In the genomic region with DNA sequence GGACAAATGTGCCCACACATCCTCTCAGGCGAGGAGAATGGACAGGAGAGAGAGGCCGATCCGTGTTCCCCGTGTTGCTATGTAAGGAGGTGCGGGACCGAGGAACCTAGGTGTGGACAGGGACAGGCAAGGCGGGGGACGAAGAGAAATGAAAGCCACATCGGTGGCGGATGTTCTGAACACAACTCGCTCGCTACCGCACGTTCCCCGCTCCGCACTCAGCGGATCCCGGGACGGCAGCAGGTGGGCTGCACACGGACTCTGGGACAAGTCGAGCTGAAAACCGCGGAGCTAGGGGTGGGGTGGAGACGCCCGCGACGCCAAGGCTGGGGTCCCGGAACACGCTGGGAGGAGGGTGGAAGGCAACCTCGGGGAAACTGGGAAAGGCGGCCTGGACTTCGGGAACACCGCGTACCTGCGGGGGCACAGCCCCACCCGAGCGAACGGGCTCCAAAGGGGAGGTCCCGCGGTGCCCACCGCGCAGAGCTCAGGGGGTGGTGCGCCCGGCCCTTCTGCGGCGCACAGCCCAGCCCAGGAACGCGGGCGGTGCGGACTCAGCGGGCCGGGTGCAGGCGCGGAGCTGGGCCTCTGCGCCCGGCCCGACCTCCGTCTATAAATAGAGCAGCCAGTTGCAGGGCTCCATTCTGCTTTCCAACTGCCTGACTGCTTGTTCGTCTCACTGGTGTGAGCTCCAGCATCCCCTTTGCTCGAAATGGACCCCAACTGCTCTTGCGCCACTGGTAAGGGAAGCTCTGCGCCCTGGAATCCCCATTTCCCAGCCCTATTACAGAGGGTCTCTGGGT, we compare ENCODE assay signal across 8 cellular contexts. TPM values are rescaled to one million over a fixed set of nuclear protein-coding genes. Genes with fewer than 3 reads are reported as not detected.
DNase-seq lines count a peak whose midpoint lies in the region; ATAC-seq and TF ChIP-seq lines count a peak whose summit lies in the region.

Gene MT1E, plus strand, starts transcription at position 642 of the 803 bp plus-strand sequence. Its CDS starts 71 bp downstream, at position 713.

- H3K9me3 ChIP-seq in heart left ventricle (no peaks in the 10 kb centered on the region), Karpas-422 (ENCODE audit: low read length) (no peaks in the 10 kb centered on the region)

- H3K27ac Mint-ChIP-seq in GM23338 (no peak within 1 kb of the TSS), osteocyte (ENCODE audit: unreplicated experiment) (peak within 1 kb of the TSS; percentile 83)

- no peak for TF ChIP-seq CTCF in GM23338 (conservative IDR thresholded peaks at IDR 0.05; ENCODE audit: low read depth in 2 of 2)
- TF ChIP-seq CTCF in heart left ventricle (IDR thresholded peaks at IDR 0.05) = no peak
- TF ChIP-seq CTCF in osteocyte (IDR thresholded peaks at IDR 0.05) = no peak

- ATAC-seq in GM23338 (peak; percentile 86), heart left ventricle (peak; percentile 88 to 94 (median 91))

- peaks cover 2% of the 10 kb centered on the region; the same call in 1 of the 2 replicates for H4K20me1 ChIP-seq in GM23338 (replicated peaks; ENCODE audit: insufficient read depth)
- no peaks in the 10 kb centered on the region for H4K20me1 ChIP-seq in Karpas-422 (ENCODE audit: insufficient read depth, low read depth, low read length)

- H3K4me1 ChIP-seq in GM23338 (ENCODE audit: insufficient read depth) = peaks cover 37% of the 10 kb centered on the region
- H3K4me1 ChIP-seq in heart left ventricle = peaks cover 0 to 30% (median 14%) of the 10 kb centered on the region in 12 donors
- H3K4me1 ChIP-seq in Karpas-422 (ENCODE audit: low read length) = peaks cover 44% of the 10 kb centered on the region

- H3K27me3 Mint-ChIP-seq in GM23338 (ENCODE audit: insufficient read depth, low read depth, poor library complexity) = peaks cover 88% of the 10 kb centered on the region
- H3K27me3 Mint-ChIP-seq in osteocyte (ENCODE audit: unreplicated experiment) = no peaks in the 10 kb centered on the region

- H3K79me2 ChIP-seq in GM23338 (replicated peaks; ENCODE audit: insufficient read depth) (no peaks in the 10 kb centered on the region), Karpas-422 (ENCODE audit: low read length) (no peaks in the 10 kb centered on the region)

- H3K4me3 Mint-ChIP-seq in GM23338 (peak within 1 kb of the TSS; percentile 82), osteocyte (ENCODE audit: unreplicated experiment) (peak within 1 kb of the TSS; percentile 79)

- H3K27ac ChIP-seq in GM23338 (ENCODE audit: low read depth) (no peak within 1 kb of the TSS), adipose tissue (ENCODE audit: low read depth, low read length) (peak within 1 kb of the TSS; percentile 87), heart left ventricle (peak within 1 kb of the TSS; percentile 81 to 99 (median 96)), Karpas-422 (ENCODE audit: low read length) (no peak within 1 kb of the TSS)

- 0 out of 2 replicates have a peak, but pooled peaks cover 8% of the 10 kb centered on the region for H3F3A ChIP-seq in GM23338 (replicated peaks; ENCODE audit: low read depth)

- H3K4me3 ChIP-seq in GM23338 (peak within 1 kb of the TSS; percentile 63), heart left ventricle (peak within 1 kb of the TSS; percentile 56 to 95 (median 70)), Karpas-422 (ENCODE audit: low read length) (no peak within 1 kb of the TSS)

- 1 to 2% (median 2%) methylated on average over 60 to 62 of the region's 62 CpGs for WGBS in adipose tissue, 3 donors
- WGBS in heart left ventricle, 4 donors = 2 to 4% (median 2%) methylated on average over 35 to 62 of the region's 62 CpGs

- intact Hi-C loops in heart left ventricle (cut with DNase I) = loop anchor here in 3 of 10 donors (1.0 to 5.0 kb wide), 3 partner anchors 16 to 57 kb away; partner anchors contain the start of genes MT2A (in 2 of the 3) and MT1X (in 1 of the 3)

- H3K27me3 ChIP-seq in GM23338 (ENCODE audit: insufficient read depth) = peaks cover 100% of the 10 kb centered on the region
- H3K27me3 ChIP-seq in heart left ventricle = no peaks in the 10 kb centered on the region
- H3K27me3 ChIP-seq in Karpas-422 (ENCODE audit: low read length) = no peaks in the 10 kb centered on the region

- peak within 1 kb of the TSS; percentile 98 for H2AFZ ChIP-seq in GM23338
- no peak within 1 kb of the TSS for H2AFZ ChIP-seq in Karpas-422 (ENCODE audit: low read length)

- DNase-seq in AG08395 (ENCODE audit: low spot score) = peak; percentile 87
- peak; percentile 81 for DNase-seq in GM23338 (ENCODE audit: low spot score)
- DNase-seq in NOMO-1 treated with dmso at 0.1 percent for 144 hours (lab: John Stamatoyannopoulos, UW; ENCODE audit: unreplicated experiment) = peak; percentile 95
- DNase-seq in heart left ventricle = peak; percentile 82 to 90 (median 90)
- no peak for DNase-seq in osteocyte (ENCODE audit: extremely low spot score, unreplicated experiment)
- DNase-seq in ureter (ENCODE audit: low spot score) = peak; percentile 74
- DNase-seq in Karpas-422 = no peak

- H3K9ac ChIP-seq in Karpas-422 (ENCODE audit: low read length) = no peak within 1 kb of the TSS

- no peaks in the 10 kb centered on the region for H3K36me3 ChIP-seq in GM23338 (ENCODE audit: insufficient read depth)
- H3K36me3 ChIP-seq in heart left ventricle = no peaks in the 10 kb centered on the region
- no peaks in the 10 kb centered on the region for H3K36me3 ChIP-seq in Karpas-422 (ENCODE audit: insufficient read depth, low read length)

- H3K9me3 Mint-ChIP-seq in GM23338 (peaks cover 11% of the 10 kb centered on the region; the same call in 1 of the 3 replicates), osteocyte (ENCODE audit: unreplicated experiment) (no peaks in the 10 kb centered on the region)

- H3K4me2 ChIP-seq in GM23338 (peak within 1 kb of the TSS; percentile 84), Karpas-422 (ENCODE audit: low read depth, low read length, poor library complexity, severe bottlenecking) (no peak within 1 kb of the TSS)

- H3K9me2 ChIP-seq in GM23338 (ENCODE audit: insufficient read depth) (no peaks in the 10 kb centered on the region; the same call in 1 of the 2 replicates), Karpas-422 (replicated peaks; ENCODE audit: insufficient read depth, low read length) (no peaks in the 10 kb centered on the region)

- peaks cover 14% of the 10 kb centered on the region; the same call in 1 of the 3 replicates for H3K36me3 Mint-ChIP-seq in GM23338 (ENCODE audit: low read depth)
- no peaks in the 10 kb centered on the region for H3K36me3 Mint-ChIP-seq in osteocyte (ENCODE audit: unreplicated experiment)

- H3K4me1 Mint-ChIP-seq in GM23338 (peaks cover 41% of the 10 kb centered on the region), osteocyte (ENCODE audit: unreplicated experiment) (peaks cover 34% of the 10 kb centered on the region)

- peak in 1 of 2 donors; percentile 90 for TF ChIP-seq POLR2A in heart left ventricle (IDR thresholded peaks at IDR 0.05)

TF ChIP-seq in GM23338, 12 proteins besides CTCF, POLR2A, EP300 and RAD21 (continues in another document):
- TF ChIP-seq JUNB (IDR thresholded peaks at IDR 0.05; ENCODE audit: unreplicated experiment) (no peak), POLR2AphosphoS5 (IDR thresholded peaks at IDR 0.05; ENCODE audit: low read depth) (peak; percentile 80), EZH2 (IDR thresholded peaks at IDR 0.05; ENCODE audit: low read depth, unreplicated experiment) (peak; percentile 51), EZH2phosphoT487 (IDR thresholded peaks at IDR 0.05; ENCODE audit: unreplicated experiment) (peak; percentile 52), ZNF331 (CRISPR knock-in tag; IDR thresholded peaks at IDR 0.05; ENCODE audit: low read depth) (no peak)
- TF ChIP-seq, protein P1, sequence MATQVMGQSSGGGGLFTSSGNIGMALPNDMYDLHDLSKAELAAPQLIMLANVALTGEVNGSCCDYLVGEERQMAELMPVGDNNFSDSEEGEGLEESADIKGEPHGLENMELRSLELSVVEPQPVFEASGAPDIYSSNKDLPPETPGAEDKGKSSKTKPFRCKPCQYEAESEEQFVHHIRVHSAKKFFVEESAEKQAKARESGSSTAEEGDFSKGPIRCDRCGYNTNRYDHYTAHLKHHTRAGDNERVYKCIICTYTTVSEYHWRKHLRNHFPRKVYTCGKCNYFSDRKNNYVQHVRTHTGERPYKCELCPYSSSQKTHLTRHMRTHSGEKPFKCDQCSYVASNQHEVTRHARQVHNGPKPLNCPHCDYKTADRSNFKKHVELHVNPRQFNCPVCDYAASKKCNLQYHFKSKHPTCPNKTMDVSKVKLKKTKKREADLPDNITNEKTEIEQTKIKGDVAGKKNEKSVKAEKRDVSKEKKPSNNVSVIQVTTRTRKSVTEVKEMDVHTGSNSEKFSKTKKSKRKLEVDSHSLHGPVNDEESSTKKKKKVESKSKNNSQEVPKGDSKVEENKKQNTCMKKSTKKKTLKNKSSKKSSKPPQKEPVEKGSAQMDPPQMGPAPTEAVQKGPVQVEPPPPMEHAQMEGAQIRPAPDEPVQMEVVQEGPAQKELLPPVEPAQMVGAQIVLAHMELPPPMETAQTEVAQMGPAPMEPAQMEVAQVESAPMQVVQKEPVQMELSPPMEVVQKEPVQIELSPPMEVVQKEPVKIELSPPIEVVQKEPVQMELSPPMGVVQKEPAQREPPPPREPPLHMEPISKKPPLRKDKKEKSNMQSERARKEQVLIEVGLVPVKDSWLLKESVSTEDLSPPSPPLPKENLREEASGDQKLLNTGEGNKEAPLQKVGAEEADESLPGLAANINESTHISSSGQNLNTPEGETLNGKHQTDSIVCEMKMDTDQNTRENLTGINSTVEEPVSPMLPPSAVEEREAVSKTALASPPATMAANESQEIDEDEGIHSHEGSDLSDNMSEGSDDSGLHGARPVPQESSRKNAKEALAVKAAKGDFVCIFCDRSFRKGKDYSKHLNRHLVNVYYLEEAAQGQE (IDR thresholded peaks at IDR 0.05; ENCODE audit: unreplicated experiment) = no peak

RNA-seq across cellular contexts. Expression of gene MT1E, which starts in this region (rescaled TPM):
- total RNA-seq in GM23338 (2014; rRNA removed; shearing (Covaris generic)) = 13.9 and 31.0 TPM in 2 replicates
- polyA plus RNA-seq in GM23338 (2016; fragmentation: Nextera tagmentation; extraction: Ambion mirVana) = 121 and 133 TPM in 2 replicates
- polyA plus RNA-seq in adipose tissue = 1,000 to 10,000 TPM in 2 of 3 donors, 100 to 1,000 TPM in 1; 256 to 2,506 (median 1,432) TPM
- total RNA-seq in heart left ventricle = 100 to 1,000 TPM in 5 of 9 donors, 10 to 100 TPM in 4; 64.8 to 192 (median 103) TPM
- polyA plus RNA-seq in heart left ventricle = 100 to 1,000 TPM in 1 of 2 donors, 10 to 100 TPM in 1; 33.3 to 172 TPM
- total RNA-seq in osteocyte = 37.5 and 43.6 TPM in 2 replicates
- 98.7 TPM for total RNA-seq in ureter
- total RNA-seq in Karpas-422 (2014; rRNA removed; shearing (Covaris generic); ENCODE audit: low replicate concordance) = not detected in 2 replicates

Comparison
In these comparisons a context has a peak if more than half of its experiments do, and no peak if none do; other contexts are left out.
1. RNA of gene MT1E (total RNA-seq): 64.8 to 192 TPM in heart left ventricle, 98.7 TPM in ureter (single experiment), 37.5 to 43.6 TPM in osteocyte and 13.9 to 31.0 TPM in GM23338; not detected in Karpas-422; every median in the first group is over 10 times any median in the second.
2. DNase-seq: peak in AG08395 (single experiment), GM23338 (single experiment), NOMO-1 treated with dmso at 0.1 percent for 144 hours (single experiment), heart left ventricle (5 of 5) and ureter (single experiment); none in osteocyte (single experiment) and Karpas-422 (single experiment).
3. H3K27ac ChIP-seq: peak in adipose tissue (single experiment) and heart left ventricle (12 of 12); none in GM23338 (single experiment) and Karpas-422 (single experiment).